7 cellular contexts compared by ENCODE assay signal in the genomic region with DNA sequence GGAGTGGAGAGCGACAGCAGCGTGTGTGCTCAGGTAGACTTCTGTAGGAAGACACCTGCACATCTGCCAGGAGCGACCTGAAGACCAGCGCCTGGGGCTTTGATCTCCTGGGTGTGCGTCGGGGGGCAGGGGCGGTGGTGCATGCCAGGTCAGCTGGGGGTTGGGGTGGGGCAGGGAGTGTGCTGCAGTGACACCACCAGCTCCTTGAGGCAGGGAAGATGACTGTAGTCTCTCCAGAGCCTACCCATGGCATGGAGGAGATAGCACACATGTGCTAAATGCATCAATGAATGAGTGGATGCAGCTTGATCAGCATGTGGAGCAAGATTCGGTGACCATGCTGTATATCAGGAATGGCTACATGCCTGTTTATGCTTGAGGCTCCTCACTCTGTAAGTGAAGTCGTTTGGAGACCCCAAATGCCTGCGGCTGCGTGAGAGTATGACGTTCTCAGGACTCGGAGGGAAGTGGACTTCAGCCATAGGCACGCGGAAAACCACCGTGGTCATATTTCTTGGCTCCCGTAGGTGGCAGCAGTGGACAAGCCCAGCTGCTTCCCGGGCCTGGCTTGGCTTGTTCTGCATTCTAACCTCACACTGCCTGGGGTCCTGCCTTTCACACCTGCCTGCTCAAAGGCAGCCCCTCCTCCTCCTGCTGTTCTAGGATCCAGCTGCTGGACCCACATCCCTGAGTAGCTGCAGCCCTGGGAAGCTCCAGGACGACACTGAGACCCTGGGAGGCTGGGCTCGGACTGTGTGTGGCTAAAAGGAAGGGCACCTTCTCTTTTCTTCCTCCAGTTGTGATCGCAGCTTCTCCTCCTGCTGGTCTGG.
DNase-seq lines count a peak whose midpoint lies in the region; ATAC-seq and TF ChIP-seq lines count a peak whose summit lies in the region.

No MANE protein-coding gene starts in this region.

- H3K27ac Mint-ChIP-seq in stimulated activated effector memory CD8-positive, alpha-beta T cell treated with anti-CD3 and anti-CD28 coated beads, Interleukin-12 subunit alpha, Interleukin-12 subunit beta, amount 100 ng/mL, for 72 hours: no peak overlapping the region

- DNase-seq in NCI-H510A (lab: John Stamatoyannopoulos, UW) (peak; percentile 60), epithelial cell of esophagus (ENCODE audit: low read depth) (peak; percentile 62), midbrain (lab: John Stamatoyannopoulos, UW) (peak; percentile 81)
- DNase-seq in activated CD4-positive, alpha-beta T cell treated with anti-CD3 and anti-CD28 coated beads, Interleukin-2, amount 50 U/mL, for 48 hours: peak; percentile 48 to 62
- peak; percentile 27 to 64 for DNase-seq in stimulated activated effector memory CD8-positive, alpha-beta T cell treated with anti-CD3 and anti-CD28 coated beads, Interleukin-12 subunit alpha, Interleukin-12 subunit beta, amount 100 ng/mL, for 72 hours (ENCODE audit: low spot score in 2 of 2)

- no peaks in the 10 kb centered on the region for H3K4me1 Mint-ChIP-seq in stimulated activated effector memory CD8-positive, alpha-beta T cell treated with anti-CD3 and anti-CD28 coated beads, Interleukin-12 subunit alpha, Interleukin-12 subunit beta, amount 100 ng/mL, for 72 hours

- peak; percentile 68 for ATAC-seq in HG02981 (IDR thresholded peaks at IDR 0.05; ENCODE audit: unreplicated experiment)
- no peak for ATAC-seq in stimulated activated effector memory CD8-positive, alpha-beta T cell treated with anti-CD3 and anti-CD28 coated beads, Interleukin-12 subunit alpha, Interleukin-12 subunit beta, amount 100 ng/mL, for 72 hours

- no peaks in the 10 kb centered on the region for H3K36me3 Mint-ChIP-seq in stimulated activated effector memory CD8-positive, alpha-beta T cell treated with anti-CD3 and anti-CD28 coated beads, Interleukin-12 subunit alpha, Interleukin-12 subunit beta, amount 100 ng/mL, for 72 hours

- no peak overlapping the region for H3K4me3 ChIP-seq in epithelial cell of esophagus (ENCODE audit: low read length)

- no peak overlapping the region for H3K4me3 Mint-ChIP-seq in stimulated activated effector memory CD8-positive, alpha-beta T cell treated with anti-CD3 and anti-CD28 coated beads, Interleukin-12 subunit alpha, Interleukin-12 subunit beta, amount 100 ng/mL, for 72 hours

- H3K9me3 Mint-ChIP-seq in stimulated activated effector memory CD8-positive, alpha-beta T cell treated with anti-CD3 and anti-CD28 coated beads, Interleukin-12 subunit alpha, Interleukin-12 subunit beta, amount 100 ng/mL, for 72 hours: no peaks in the 10 kb centered on the region

- TF ChIP-seq CTCF in GM12872 (IDR thresholded peaks at IDR 0.05; ENCODE audit: insufficient read depth, low read depth, low read length) (peak; percentile 97), epithelial cell of esophagus (IDR thresholded peaks at IDR 0.05; ENCODE audit: insufficient read depth, low read depth, low read length, missing control alignments) (peak; percentile 86)
